Comparison of ENCODE assay signal across 16 cellular contexts in the genomic region with DNA sequence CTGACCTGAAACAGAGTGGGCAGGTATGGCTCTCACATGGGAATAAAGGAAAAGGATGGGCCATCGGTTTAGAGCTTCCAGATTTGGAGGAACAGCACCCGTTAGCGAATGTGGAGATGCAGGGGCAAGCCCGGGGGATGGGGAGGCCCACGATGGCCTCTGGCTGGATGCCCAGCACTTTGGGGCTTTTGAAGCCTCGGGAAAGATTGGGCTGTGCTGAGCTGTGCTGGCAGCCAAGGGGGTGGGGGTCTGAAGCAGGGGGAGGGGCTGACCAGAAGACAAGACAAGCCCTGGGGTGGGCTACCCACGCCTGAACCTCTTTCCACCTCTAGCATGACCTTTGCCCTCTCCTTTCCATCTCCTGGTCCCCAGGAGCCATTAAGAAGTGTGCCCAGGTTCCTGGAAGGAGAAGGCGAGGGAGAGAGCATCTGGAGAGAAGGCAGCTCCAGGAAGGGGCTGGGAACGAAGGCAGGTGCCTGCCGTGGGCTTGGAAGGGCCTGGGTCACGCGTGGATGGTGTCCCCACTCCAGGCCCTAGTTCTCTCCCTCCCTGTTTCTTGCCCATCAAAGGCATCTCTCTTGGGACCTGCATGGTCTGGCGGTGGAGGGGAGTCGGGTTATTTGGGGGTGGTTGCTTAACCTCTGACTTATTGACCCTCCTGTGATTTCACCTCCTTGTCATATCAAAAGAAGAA. TPM values are rescaled to one million over a fixed set of nuclear protein-coding genes. Genes with fewer than 3 reads are reported as not detected.
"Had no signal": no experiment of that assay in that cellular context is flagged by ENCODE, and none has a peak within 500 bp of the region (broad histone marks: within the 10 kb centered on the region; RNA-seq: fewer than 3 reads in every experiment).

No MANE protein-coding gene starts in this region.

- H3K27ac ChIP-seq: ascending aorta, esophagus squamous epithelium, heart right ventricle, SK-N-MC, skin epidermis had no signal

- H3K4me3 ChIP-seq: ascending aorta, esophagus squamous epithelium, heart right ventricle, SK-N-MC, skin epidermis had no signal

- DNase-seq: activated CD4-positive, alpha-beta T cell treated with anti-CD3 and anti-CD28 coated beads for 4 hours; activated CD8-positive, alpha-beta T cell treated with anti-CD3 and anti-CD28 coated beads for 36 hours; activated naive CD4-positive, alpha-beta T cell treated with Interleukin-2 at 50 U/mL for 16 hours; effector memory CD4-positive, alpha-beta T cell; esophagus squamous epithelium; heart right ventricle; midbrain; nephron progenitor cell; nucleus accumbens; stimulated activated CD4-positive, alpha-beta T cell treated with anti-CD3 and anti-CD28 coated beads, Interleukin-15, amount 100 ng/mL, for 24 hours; stimulated activated CD4-positive, alpha-beta T cell treated with anti-CD3 and anti-CD28 coated beads, Interleukin-2, amount 100 ng/mL, for 48 hours; stimulated activated naive CD8-positive, alpha-beta T cell treated with anti-CD3 and anti-CD28 coated beads, Interleukin-15, amount 100 ng/mL, for 72 hours had no signal

- H3K27me3 ChIP-seq: ascending aorta, heart right ventricle had no signal

- H3K9me3 ChIP-seq: ascending aorta, esophagus squamous epithelium, heart right ventricle had no signal

- ATAC-seq: activated CD8-positive, alpha-beta T cell treated with anti-CD3 and anti-CD28 coated beads for 36 hours; stimulated activated naive CD8-positive, alpha-beta T cell treated with anti-CD3 and anti-CD28 coated beads, Interleukin-15, amount 100 ng/mL, for 72 hours; WTC11 had no signal

- H3K36me3 ChIP-seq: ascending aorta, esophagus squamous epithelium, heart right ventricle had no signal

- H3K4me1 ChIP-seq: ascending aorta, esophagus squamous epithelium had no signal

RNA-seq across cellular contexts. Expression of gene JAKMIP3, which starts 39.7 kb away (rescaled TPM):
- total RNA-seq: ascending aorta had no signal
